Comparison of ENCODE assay signal across 8 cellular contexts in genomic region chr19:36686365-36687213, GRCh38. TPM values are rescaled to one million over a fixed set of nuclear protein-coding genes. Genes with fewer than 3 reads are reported as not detected.
DNase-seq lines count a peak whose midpoint lies in the region; ATAC-seq, FAIRE-seq and TF ChIP-seq lines count a peak whose summit lies in the region.

No MANE protein-coding gene starts in this region.

- peak overlapping the region; percentile 89 for H3K4me2 ChIP-seq in parathyroid adenoma (ENCODE audit: low read length)

- peaks cover 8% of the 10 kb centered on the region for H3K79me2 ChIP-seq in parathyroid adenoma

- no peak for TF ChIP-seq CTCF in activated B cell treated with CpG ODN at 0.5 μM for 24 hours (IDR thresholded peaks at IDR 0.05)
- no peak for TF ChIP-seq CTCF in glutamatergic neuron (IDR thresholded peaks at IDR 0.05; ENCODE audit: partially characterized antibody, unreplicated experiment)
- TF ChIP-seq CTCF in parathyroid adenoma (IDR thresholded peaks at IDR 0.05), result no peak

- H3K36me3 Mint-ChIP-seq in activated B cell treated with CpG ODN at 0.5 μM for 24 hours (ENCODE audit: low read depth), result peaks cover 54% of the 10 kb centered on the region
- H3K36me3 Mint-ChIP-seq in glutamatergic neuron (ENCODE audit: unreplicated experiment), result peaks cover 28% of the 10 kb centered on the region

- no peaks in the 10 kb centered on the region for H3K27me3 ChIP-seq in parathyroid adenoma (ENCODE audit: control insufficient read depth, insufficient read depth, low read length)

- intact Hi-C loops in activated B cell treated with CpG ODN at 0.5 μM for 24 hours (cut with micrococcal nuclease), result loop anchor here (1.0 to 10.0 kb wide), 13 partner anchors 20 to 780 kb away; partner anchors contain the start of genes ZNF260, ZNF345, ZNF382 and ZNF383

- H3K9me3 Mint-ChIP-seq in activated B cell treated with CpG ODN at 0.5 μM for 24 hours, result peaks cover 3% of the 10 kb centered on the region
- peaks cover 19% of the 10 kb centered on the region for H3K9me3 Mint-ChIP-seq in glutamatergic neuron (ENCODE audit: unreplicated experiment)

- H3K4me3 ChIP-seq in parathyroid adenoma (ENCODE audit: low read depth, low read length), result peak overlapping the region; percentile 78

- H3K4me1 ChIP-seq in ES-I3 (ENCODE audit: insufficient read depth, low read length), result no peaks in the 10 kb centered on the region
- peaks cover 4% of the 10 kb centered on the region for H3K4me1 ChIP-seq in parathyroid adenoma

- H3K27me3 Mint-ChIP-seq in activated B cell treated with CpG ODN at 0.5 μM for 24 hours, result no peaks in the 10 kb centered on the region
- H3K27me3 Mint-ChIP-seq in glutamatergic neuron (ENCODE audit: unreplicated experiment), result peaks cover 15% of the 10 kb centered on the region

- H3K27ac Mint-ChIP-seq in activated B cell treated with CpG ODN at 0.5 μM for 24 hours, result peak overlapping the region; percentile 89
- H3K27ac Mint-ChIP-seq in glutamatergic neuron (ENCODE audit: unreplicated experiment), result peak overlapping the region; percentile 85

- peaks cover 13% of the 10 kb centered on the region for H3K36me3 ChIP-seq in ES-I3 (ENCODE audit: insufficient read depth, low read length)
- H3K36me3 ChIP-seq in parathyroid adenoma (ENCODE audit: control insufficient read depth, insufficient read depth, low read length), result no peaks in the 10 kb centered on the region

- peak; percentile 15 for ATAC-seq in HG03103 (IDR thresholded peaks at IDR 0.05; ENCODE audit: low read depth, unreplicated experiment)
- ATAC-seq in activated B cell treated with CpG ODN at 0.5 μM for 24 hours (ENCODE audit: low read depth), result no peak
- no peak for ATAC-seq in HG03108 (IDR thresholded peaks at IDR 0.05; ENCODE audit: unreplicated experiment)
- ATAC-seq in GM18498 (IDR thresholded peaks at IDR 0.05; ENCODE audit: unreplicated experiment), result no peak

- no peak for TF ChIP-seq POLR2A in GM12891 (IDR thresholded peaks at IDR 0.05; ENCODE audit: low read depth, low read length)

- CTCF ChIA-PET in activated B cell treated with CpG ODN at 0.5 μM for 24 hours (lab: Charles Lee), result no interaction called here

- H3K9me3 ChIP-seq in ES-I3 (ENCODE audit: control insufficient read depth, insufficient read depth, low read length), result peaks cover 2% of the 10 kb centered on the region; the same call in 1 of the 2 replicates
- no peaks in the 10 kb centered on the region for H3K9me3 ChIP-seq in parathyroid adenoma (ENCODE audit: control insufficient read depth, low read length)

- peaks cover 34% of the 10 kb centered on the region for H3K4me1 Mint-ChIP-seq in activated B cell treated with CpG ODN at 0.5 μM for 24 hours
- peaks cover 5% of the 10 kb centered on the region for H3K4me1 Mint-ChIP-seq in glutamatergic neuron (ENCODE audit: low read depth, unreplicated experiment)

- DNase-seq in activated B cell treated with CpG ODN at 0.5 μM for 24 hours (no peak), glutamatergic neuron (no peak), GM12891 (ENCODE audit: insufficient read length, low spot score) (no peak)

- FAIRE-seq in GM12891 (lab: Jason Lieb, UNC), result no peak

- H3K9ac ChIP-seq in ES-I3 (ENCODE audit: low read depth, low read length), result peak overlapping the region; percentile 90
- H3K9ac ChIP-seq in parathyroid adenoma, result peak overlapping the region; percentile 57

- POLR2A ChIA-PET in activated B cell treated with CpG ODN at 0.5 μM for 24 hours (lab: Charles Lee), result interaction anchor here (0.6 to 1.9 kb wide), 7 partner anchors 81 to 1402 kb away, joined by 3 to 7 read pairs (median 4); partner anchors contain the start of genes ZNF345, ZNF382, ZNF529 and ZNF566

- H2AFZ ChIP-seq in parathyroid adenoma, result peak overlapping the region; percentile 97

- H3K27ac ChIP-seq in parathyroid adenoma, result peak overlapping the region; percentile 46

- H3K4me3 Mint-ChIP-seq in activated B cell treated with CpG ODN at 0.5 μM for 24 hours (peak overlapping the region; percentile 98), glutamatergic neuron (ENCODE audit: unreplicated experiment) (peak overlapping the region; percentile 87)

TF ChIP-seq in GM12891, 5 proteins besides CTCF, POLR2A, EP300 and RAD21:
- TF ChIP-seq TAF1 (IDR thresholded peaks at IDR 0.05; ENCODE audit: low read depth, low read length) (no peak), POU2F2 (IDR thresholded peaks at IDR 0.05; ENCODE audit: low read depth, low read length) (no peak), SPI1 (IDR thresholded peaks at IDR 0.05; ENCODE audit: low read depth, low read length) (no peak)

RNA-seq across cellular contexts. Expression of gene ZNF567, which starts 0.8 kb away (rescaled TPM):
- total RNA-seq in activated B cell treated with CpG ODN at 0.5 μM for 24 hours (13.3 and 15.0 TPM in 2 replicates), glutamatergic neuron (ENCODE audit: unreplicated experiment) (5.8 TPM)
- polyA plus RNA-seq in GM12891 (2012; ENCODE audit: low read depth, missing spikeins), result 2.1 TPM

RNA-seq across cellular contexts. Expression of gene ZNF461, which starts 20.0 kb away (rescaled TPM):
- total RNA-seq in activated B cell treated with CpG ODN at 0.5 μM for 24 hours, result 14.8 and 16.2 TPM in 2 replicates
- 11.9 TPM for total RNA-seq in glutamatergic neuron (ENCODE audit: unreplicated experiment)
- 1.9 TPM for polyA plus RNA-seq in GM12891 (2012; ENCODE audit: low read depth, missing spikeins)
